16 cellular contexts compared by ENCODE assay signal in the genomic region with DNA sequence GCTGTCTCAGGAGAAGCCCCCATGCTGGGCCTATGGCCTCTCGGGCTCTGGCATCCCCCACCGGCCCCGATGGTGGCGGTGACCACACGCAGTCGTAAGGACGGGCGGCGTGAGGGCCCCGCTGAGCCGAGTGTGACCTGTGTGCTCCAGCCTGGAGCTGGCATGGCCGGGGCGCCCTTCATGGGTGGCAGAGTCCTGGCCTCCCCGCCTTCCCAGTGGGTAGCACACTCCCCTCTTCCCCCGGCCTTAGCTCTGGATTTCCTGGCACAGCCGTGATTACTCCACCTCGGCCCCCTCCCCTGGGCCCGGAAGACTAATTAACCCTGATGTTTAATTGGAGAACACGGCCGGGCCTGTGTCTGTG. TPM values are rescaled to one million over a fixed set of nuclear protein-coding genes. Genes with fewer than 3 reads are reported as not detected.
DNase-seq lines count a peak whose midpoint lies in the region; ATAC-seq, FAIRE-seq and TF ChIP-seq lines count a peak whose summit lies in the region.
"Had no signal": no experiment of that assay in that cellular context is flagged by ENCODE, and none has a peak within 500 bp of the region (broad histone marks: within the 10 kb centered on the region; RNA-seq: fewer than 3 reads in every experiment).

No MANE protein-coding gene starts in this region.

- no peak overlapping the region for H2BK5ac ChIP-seq in IMR-90 (ENCODE audit: low read depth, low read length, poor library complexity, severe bottlenecking)

- no peak overlapping the region for H2BK120ac ChIP-seq in IMR-90 (ENCODE audit: low read depth, low read length)

- H3K79me1 ChIP-seq in IMR-90 (ENCODE audit: low read depth in 1 of 2, low read length in 2 of 2): no peaks in the 10 kb centered on the region

- peak overlapping the region; percentile 21 for H2AFZ ChIP-seq in IMR-90 (replicated peaks; ENCODE audit: low read length, poor library complexity)

- H2AK5ac ChIP-seq in IMR-90 (ENCODE audit: low read depth, low read length): no peak overlapping the region

- dilution Hi-C loops in IMR-90 (cut with HindIII; ENCODE audit: low sequenced_read_pairs, unreplicated experiment): no loop called here

- H3K4me3 ChIP-seq in IMR-90 (ENCODE audit: insufficient read depth, low read depth, low read length): no peak overlapping the region
- H3K4me3 ChIP-seq in skeletal muscle satellite cell (ENCODE audit: low read length): no peak overlapping the region
- no peak overlapping the region for H3K4me3 ChIP-seq in vagina
- H3K4me3 ChIP-seq: gastrocnemius medialis had no signal

- H3K4me1 Mint-ChIP-seq in activated CD8-positive, alpha-beta T cell treated with anti-CD3 and anti-CD28 coated beads for 36 hours (ENCODE audit: low read depth): no peaks in the 10 kb centered on the region
- no peaks in the 10 kb centered on the region for H3K4me1 Mint-ChIP-seq in activated CD8-positive, alpha-beta T cell treated with anti-CD3 and anti-CD28 coated beads, Interleukin-2, amount 10 ng/mL, durations not matched to agents 7 days and 5 days (ENCODE audit: low read depth)

- TF ChIP-seq POLR2A in IMR-90 (IDR thresholded peaks at IDR 0.05; ENCODE audit: low read depth, low read length) (no peak), vagina (IDR thresholded peaks at IDR 0.05) (no peak)

- no peak overlapping the region for H4K5ac ChIP-seq in IMR-90 (ENCODE audit: low read depth, low read length)

- H3K9ac ChIP-seq in IMR-90 (ENCODE audit: low read depth, low read length) (no peak overlapping the region), skeletal muscle satellite cell (ENCODE audit: low read depth, low read length) (peak overlapping the region; percentile 10)

- H3K4me3 Mint-ChIP-seq in activated CD8-positive, alpha-beta T cell treated with anti-CD3 and anti-CD28 coated beads for 36 hours: no peak overlapping the region
- no peak overlapping the region for H3K4me3 Mint-ChIP-seq in activated CD8-positive, alpha-beta T cell treated with anti-CD3 and anti-CD28 coated beads, Interleukin-2, amount 10 ng/mL, durations not matched to agents 7 days and 5 days
- H3K4me3 Mint-ChIP-seq: CD8-positive, alpha-beta T cell; neural crest cell; type B pancreatic cell had no signal

- POLR2A ChIA-PET in activated CD8-positive, alpha-beta T cell treated with anti-CD3 and anti-CD28 coated beads for 36 hours (lab: Charles Lee): interaction anchor here (0.6 kb wide), 1 partner anchor 656 kb away, joined by 3 read pairs; no protein-coding TSS in a partner anchor
- POLR2A ChIA-PET in activated CD8-positive, alpha-beta T cell treated with anti-CD3 and anti-CD28 coated beads, Interleukin-2, amount 10 ng/mL, durations not matched to agents 7 days and 5 days (lab: Charles Lee): no interaction called here
- POLR2A ChIA-PET in IMR-90 (lab: Charles Lee; ENCODE audit: unreplicated experiment): no interaction called here

- TF ChIP-seq CTCF in activated CD8-positive, alpha-beta T cell treated with anti-CD3 and anti-CD28 coated beads for 36 hours (IDR thresholded peaks at IDR 0.05): no peak
- TF ChIP-seq CTCF in IMR-90 (conservative IDR thresholded peaks at IDR 0.05; ENCODE audit: low read depth, low read length): no peak
- TF ChIP-seq CTCF in vagina (IDR thresholded peaks at IDR 0.05): no peak

- H3K4me2 ChIP-seq in IMR-90 (ENCODE audit: low read depth, low read length) (no peak overlapping the region), skeletal muscle satellite cell (ENCODE audit: low read length) (no peak overlapping the region)

- peak; percentile 40 for ATAC-seq in activated CD8-positive, alpha-beta T cell treated with anti-CD3 and anti-CD28 coated beads for 36 hours
- no peak for ATAC-seq in activated CD8-positive, alpha-beta T cell treated with anti-CD3 and anti-CD28 coated beads, Interleukin-2, amount 10 ng/mL, durations not matched to agents 7 days and 5 days
- ATAC-seq in IMR-90 (ENCODE audit: low read depth): no peak
- peak; percentile 9 for ATAC-seq in left lobe of liver
- ATAC-seq: CD8-positive, alpha-beta T cell; gastrocnemius medialis had no signal

- no peak overlapping the region for H2AK9ac ChIP-seq in IMR-90 (replicated peaks; ENCODE audit: low read depth, low read length, poor library complexity)

- H3K27me3 ChIP-seq in IMR-90 (ENCODE audit: control insufficient read depth, insufficient read depth, low read length) (peaks cover 4% of the 10 kb centered on the region; the same call in 1 of the 2 replicates), skeletal muscle satellite cell (ENCODE audit: control insufficient read depth, insufficient read depth, low read length) (no peaks in the 10 kb centered on the region), vagina (no peaks in the 10 kb centered on the region)
- H3K27me3 ChIP-seq: gastrocnemius medialis had no signal

- H4K91ac ChIP-seq in IMR-90 (ENCODE audit: insufficient read depth, low read depth, low read length): no peak overlapping the region

- no peak overlapping the region for H2BK15ac ChIP-seq in IMR-90 (ENCODE audit: low read depth, low read length)

- H3K36me3 ChIP-seq in IMR-90 (ENCODE audit: control insufficient read depth, insufficient read depth, low read length): no peaks in the 10 kb centered on the region
- peaks cover 2% of the 10 kb centered on the region for H3K36me3 ChIP-seq in skeletal muscle satellite cell (ENCODE audit: insufficient read depth, low read length)
- H3K36me3 ChIP-seq in vagina: no peaks in the 10 kb centered on the region
- H3K36me3 ChIP-seq: gastrocnemius medialis had no signal

- H4K20me1 ChIP-seq in IMR-90 (ENCODE audit: insufficient read depth, low read length): peaks cover 7% of the 10 kb centered on the region

- H3K9me3 Mint-ChIP-seq in activated CD8-positive, alpha-beta T cell treated with anti-CD3 and anti-CD28 coated beads for 36 hours: no peaks in the 10 kb centered on the region
- H3K9me3 Mint-ChIP-seq in activated CD8-positive, alpha-beta T cell treated with anti-CD3 and anti-CD28 coated beads, Interleukin-2, amount 10 ng/mL, durations not matched to agents 7 days and 5 days (ENCODE audit: insufficient read depth): no peaks in the 10 kb centered on the region
- H3K9me3 Mint-ChIP-seq: activated T-helper 2 cell treated with anti-CD3 and anti-CD28 coated beads, Interferon-gamma antibody, Interleukin-2, Interleukin-4, amounts not matched to agents 10 μg/mL and 5 μg/mL and 100 μg/mL, durations not matched to agents 14 hours and 24 hours and 36 hours; CD8-positive, alpha-beta T cell; neural crest cell; type B pancreatic cell had no signal

- H3K56ac ChIP-seq in IMR-90 (ENCODE audit: extremely low read depth, insufficient read depth, low read length): no peak overlapping the region

- H3K4me1 ChIP-seq in IMR-90 (ENCODE audit: control insufficient read depth, insufficient read depth, low read length): peaks cover 10% of the 10 kb centered on the region
- H3K4me1 ChIP-seq in skeletal muscle satellite cell (ENCODE audit: control insufficient read depth, insufficient read depth, low read length): peaks cover 27% of the 10 kb centered on the region
- H3K4me1 ChIP-seq in vagina: no peaks in the 10 kb centered on the region

- WGBS in IMR-90 (ENCODE audit: extremely low coverage in 2 of 2, insufficient read length in 1 of 2), 2 experiments: 74% methylated on average over 12 of the region's 20 CpGs; no CpG with 5 or more reads in 1 of the 2 experiments

- no peak overlapping the region for H4K8ac ChIP-seq in IMR-90 (ENCODE audit: low read depth in 2 of 2, low read length in 2 of 2)

- H3K36me3 Mint-ChIP-seq in activated CD8-positive, alpha-beta T cell treated with anti-CD3 and anti-CD28 coated beads for 36 hours (ENCODE audit: low read depth): peaks cover 1% of the 10 kb centered on the region
- H3K36me3 Mint-ChIP-seq in activated CD8-positive, alpha-beta T cell treated with anti-CD3 and anti-CD28 coated beads, Interleukin-2, amount 10 ng/mL, durations not matched to agents 7 days and 5 days (ENCODE audit: low read depth): no peaks in the 10 kb centered on the region
- H3K36me3 Mint-ChIP-seq: CD8-positive, alpha-beta T cell; type B pancreatic cell had no signal

- CTCF ChIA-PET in activated CD8-positive, alpha-beta T cell treated with anti-CD3 and anti-CD28 coated beads for 36 hours (lab: Charles Lee): interaction anchor here (1.2 kb wide), 1 partner anchor 144 kb away, joined by 5 read pairs; no protein-coding TSS in a partner anchor
- CTCF ChIA-PET in activated CD8-positive, alpha-beta T cell treated with anti-CD3 and anti-CD28 coated beads, Interleukin-2, amount 10 ng/mL, durations not matched to agents 7 days and 5 days (lab: Charles Lee): no interaction called here
- CTCF ChIA-PET in IMR-90 (lab: Yijun Ruan, JAX): no interaction called here

- no peak overlapping the region for H3K23ac ChIP-seq in IMR-90 (ENCODE audit: low read depth, low read length)

- H3K4ac ChIP-seq in IMR-90 (ENCODE audit: low read depth, low read length): no peak overlapping the region

- intact Hi-C loops in activated CD8-positive, alpha-beta T cell treated with anti-CD3 and anti-CD28 coated beads for 36 hours (cut with micrococcal nuclease): no loop called here
- intact Hi-C loops in IMR-90 (cut with micrococcal nuclease): no loop called here
- intact Hi-C loops in vagina (cut with DNase I): no loop called here

- TF ChIP-seq RAD21 in IMR-90 (IDR thresholded peaks at IDR 0.05; ENCODE audit: low read length): no peak

- no peaks in the 10 kb centered on the region for H3K27me3 Mint-ChIP-seq in activated CD8-positive, alpha-beta T cell treated with anti-CD3 and anti-CD28 coated beads for 36 hours
- H3K27me3 Mint-ChIP-seq in activated CD8-positive, alpha-beta T cell treated with anti-CD3 and anti-CD28 coated beads, Interleukin-2, amount 10 ng/mL, durations not matched to agents 7 days and 5 days (ENCODE audit: low read depth): no peaks in the 10 kb centered on the region
- H3K27me3 Mint-ChIP-seq: type B pancreatic cell had no signal

- H3K18ac ChIP-seq in IMR-90 (ENCODE audit: low read depth, low read length): no peak overlapping the region

- no TSS peak for BruUV-seq in IMR-90 (replicated peaks; lab: Mats Ljungman, UMichigan)

- H3K27ac Mint-ChIP-seq in activated CD8-positive, alpha-beta T cell treated with anti-CD3 and anti-CD28 coated beads for 36 hours: no peak overlapping the region
- no peak overlapping the region for H3K27ac Mint-ChIP-seq in activated CD8-positive, alpha-beta T cell treated with anti-CD3 and anti-CD28 coated beads, Interleukin-2, amount 10 ng/mL, durations not matched to agents 7 days and 5 days
- H3K27ac Mint-ChIP-seq: activated T-helper 2 cell treated with anti-CD3 and anti-CD28 coated beads, Interferon-gamma antibody, Interleukin-2, Interleukin-4, amounts not matched to agents 10 μg/mL and 5 μg/mL and 100 μg/mL, durations not matched to agents 14 hours and 24 hours and 36 hours; CD8-positive, alpha-beta T cell; type B pancreatic cell had no signal

- H3K14ac ChIP-seq in IMR-90 (replicated peaks; ENCODE audit: low read depth, low read length): no peak overlapping the region

- no peak overlapping the region for H3K27ac ChIP-seq in IMR-90 (ENCODE audit: insufficient read depth, low read length)
- H3K27ac ChIP-seq in vagina: no peak overlapping the region
- H3K27ac ChIP-seq: gastrocnemius medialis had no signal

- in situ Hi-C loops in IMR-90 (cut with MboI; ENCODE audit: low sequenced_read_pairs): no loop called here

- H3K9me1 ChIP-seq in IMR-90 (ENCODE audit: insufficient read depth, low read length): no peaks in the 10 kb centered on the region

- no peak for DNase-seq in activated CD8-positive, alpha-beta T cell treated with anti-CD3 and anti-CD28 coated beads for 36 hours
- no peak for DNase-seq in activated CD8-positive, alpha-beta T cell treated with anti-CD3 and anti-CD28 coated beads, Interleukin-2, amount 10 ng/mL, durations not matched to agents 7 days and 5 days
- DNase-seq in IMR-90 (no peak), left lobe of liver (ENCODE audit: low spot score) (no peak), vagina (ENCODE audit: extremely low spot score in 2 of 2) (no peak), urothelium cell line (ENCODE audit: low spot score) (no peak), NCI-H510A (lab: John Stamatoyannopoulos, UW) (no peak)
- DNase-seq: CD8-positive, alpha-beta T cell; NCI-H2029 treated with DMSO at 0.1 percent for 48 hours; NCI-H774 had no signal

- H2BK20ac ChIP-seq in IMR-90 (ENCODE audit: low read depth, low read length): no peak overlapping the region

- no peaks in the 10 kb centered on the region for H3K9me3 ChIP-seq in IMR-90 (ENCODE audit: control insufficient read depth, insufficient read depth, low read length)
- no peaks in the 10 kb centered on the region for H3K9me3 ChIP-seq in skeletal muscle satellite cell (replicated peaks; ENCODE audit: low read length)
- H3K9me3 ChIP-seq in vagina: no peaks in the 10 kb centered on the region
- H3K9me3 ChIP-seq: gastrocnemius medialis had no signal

- no peak for FAIRE-seq in urothelium cell line (lab: Jason Lieb, UNC)
- FAIRE-seq: RCC 7860 had no signal

RNA-seq across cellular contexts. Expression of a gene that starts 44.6 kb away (rescaled TPM):
- 10 to 100 TPM; 76.0 to 76.5 TPM for total RNA-seq in activated CD8-positive, alpha-beta T cell treated with anti-CD3 and anti-CD28 coated beads for 36 hours
- total RNA-seq in activated CD8-positive, alpha-beta T cell treated with anti-CD3 and anti-CD28 coated beads, Interleukin-2, amount 10 ng/mL, durations not matched to agents 7 days and 5 days: 10 to 100 TPM; 56.6 to 60.4 TPM
- total RNA-seq in IMR-90 (2012; rRNA removed) (10.4 and 17.5 TPM in 2 replicates), left lobe of liver (19.1 TPM), vagina (8.3 TPM)
- polyA plus RNA-seq in IMR-90 (2012; rRNA removed): 21.7 and 27.4 TPM in 2 replicates
- 29.5 and 45.6 TPM in 2 replicates for polyA plus RNA-seq in IMR-90 (2012; cell fraction: cytosol; rRNA removed)
- 26.6 and 28.5 TPM in 2 replicates for polyA plus RNA-seq in IMR-90 (2012; cell fraction: nucleus; rRNA removed; ENCODE audit: low replicate concordance)
- 18.1 and 25.6 TPM in 2 replicates for total RNA-seq in skeletal muscle satellite cell (2012; rRNA removed)

Comparison
In these comparisons a context has a peak if more than half of its experiments do, and no peak if none do; other contexts are left out.
1. ATAC-seq: peak in activated CD8-positive, alpha-beta T cell treated with anti-CD3 and anti-CD28 coated beads for 36 hours (single experiment) and left lobe of liver (single experiment); none in activated CD8-positive, alpha-beta T cell treated with anti-CD3 and anti-CD28 coated beads, Interleukin-2, amount 10 ng/mL, durations not matched to agents 7 days and 5 days (single experiment) and IMR-90 (single experiment).